ENCODE assay signal across 8 cellular contexts in the genomic region with DNA sequence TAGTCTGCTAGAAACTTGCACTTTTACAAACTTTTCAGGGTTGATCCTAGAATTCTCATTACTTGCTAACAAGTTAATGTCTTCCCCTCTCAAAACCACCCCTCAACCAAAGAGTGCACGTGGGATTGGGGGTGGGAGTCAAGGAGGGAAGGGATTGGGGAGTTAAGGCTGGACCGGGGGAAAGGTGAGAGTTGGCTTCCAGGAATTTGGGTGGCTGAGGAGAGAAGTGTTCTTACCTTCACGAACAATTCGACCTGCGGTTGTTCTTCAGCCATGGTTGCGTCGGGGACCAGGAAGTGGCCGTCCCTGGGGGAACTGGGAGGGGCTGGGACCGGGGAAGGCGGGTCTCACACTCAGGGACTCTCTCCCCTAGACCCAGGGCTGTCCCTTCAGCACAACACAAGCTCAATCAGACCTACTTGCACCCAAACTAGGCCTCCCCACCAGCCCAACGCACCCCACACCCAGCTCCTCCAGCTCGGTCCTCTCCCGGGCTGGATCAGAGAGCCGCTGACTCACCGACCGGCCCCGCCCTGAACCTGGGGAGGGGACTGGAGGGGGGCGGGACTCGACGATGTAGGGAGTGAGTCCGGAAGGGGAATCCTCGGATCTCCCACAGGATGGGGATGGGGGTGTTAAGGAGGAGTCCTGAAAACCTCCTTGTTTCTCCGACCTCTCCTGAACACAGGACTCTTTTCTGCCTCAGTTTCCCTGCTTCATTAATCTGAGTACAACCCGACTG. TPM values are rescaled to one million over a fixed set of nuclear protein-coding genes. Genes with fewer than 3 reads are reported as not detected.
DNase-seq lines count a peak whose midpoint lies in the region; ATAC-seq and TF ChIP-seq lines count a peak whose summit lies in the region.

A gene (minus strand): TSS at position 505 of the 742 bp plus-strand sequence. CDS start 230 bp downstream, at position 275.

- H3K27ac ChIP-seq in fibroblast of lung (ENCODE audit: insufficient read depth, low read length): peak within 1 kb of the TSS; percentile 88
- peak within 1 kb of the TSS; percentile 94 to 97 (median 95) for H3K27ac ChIP-seq in stomach

- H3K27ac Mint-ChIP-seq in IgD-negative memory B cell (peak within 1 kb of the TSS; percentile 93 to 98 (median 95)), nephron (peak within 1 kb of the TSS; percentile 99 to 100 (median 100))

- no peak for ATAC-seq in HG03457 (IDR thresholded peaks at IDR 0.05; ENCODE audit: unreplicated experiment)

- TF ChIP-seq POLR2A in Raji (IDR thresholded peaks at IDR 0.05; ENCODE audit: insufficient read depth, low read depth, low read length) (peak; percentile 87), stomach (IDR thresholded peaks at IDR 0.05) (peak in 2 of 4 donors; percentile 70 to 87)

- intact Hi-C loops in stomach (cut with DNase I; ENCODE audit: low total_unique reads): no loop called here

- H3K4me1 Mint-ChIP-seq in IgD-negative memory B cell (peaks cover 32 to 48% (median 43%) of the 10 kb centered on the region in 3 donors), nephron (peaks cover 60% of the 10 kb centered on the region)

- H3K4me3 ChIP-seq in GM08714 (ENCODE audit: low read length): peak within 1 kb of the TSS; percentile 79
- peak within 1 kb of the TSS; percentile 89 to 99 (median 97) for H3K4me3 ChIP-seq in fibroblast of lung (replicated peaks in 1 of 4; ENCODE audit: control extremely low read depth in 1 of 4, insufficient read depth in 1 of 4, low read depth in 3 of 4, low read length in 4 of 4)
- H3K4me3 ChIP-seq in stomach: peak within 1 kb of the TSS; percentile 67 to 85 (median 75)

- peak within 1 kb of the TSS; percentile 77 for H3K9ac ChIP-seq in fibroblast of lung (ENCODE audit: insufficient read depth, low read length)

- H3K27me3 Mint-ChIP-seq in IgD-negative memory B cell (no peaks in the 10 kb centered on the region), nephron (ENCODE audit: low read depth) (no peaks in the 10 kb centered on the region)

- H3K79me2 ChIP-seq in fibroblast of lung (ENCODE audit: control insufficient read depth, insufficient read depth, low read length): peaks cover 52% of the 10 kb centered on the region

- H3K9me3 ChIP-seq in fibroblast of lung (ENCODE audit: control insufficient read depth, insufficient read depth, low read depth, low read length) (no peaks in the 10 kb centered on the region), stomach (no peaks in the 10 kb centered on the region)

- no peaks in the 10 kb centered on the region for H4K20me1 ChIP-seq in fibroblast of lung (ENCODE audit: control insufficient read depth, extremely low read depth, insufficient read depth, low read length)

- H3K36me3 ChIP-seq in fibroblast of lung (ENCODE audit: control insufficient read depth, insufficient read depth, low read length) (peaks cover 18% of the 10 kb centered on the region), stomach (peaks cover 28 to 33% (median 32%) of the 10 kb centered on the region in 4 donors)

- no peaks in the 10 kb centered on the region for H3K27me3 ChIP-seq in fibroblast of lung (ENCODE audit: control insufficient read depth, insufficient read depth, low read length)
- H3K27me3 ChIP-seq in stomach: no peaks in the 10 kb centered on the region

- H3K36me3 Mint-ChIP-seq in IgD-negative memory B cell: peaks cover 3% of the 10 kb centered on the region
- H3K36me3 Mint-ChIP-seq in nephron (ENCODE audit: low read depth): peaks cover 33% of the 10 kb centered on the region

- H3K4me3 Mint-ChIP-seq in IgD-negative memory B cell (peak within 1 kb of the TSS; percentile 93 to 99 (median 98)), nephron (peak within 1 kb of the TSS; percentile 94 to 97 (median 95))

- H3K9me3 Mint-ChIP-seq in IgD-negative memory B cell (no peaks in the 10 kb centered on the region), nephron (no peaks in the 10 kb centered on the region)

- peak within 1 kb of the TSS; percentile 63 for H2AFZ ChIP-seq in fibroblast of lung (ENCODE audit: low read length)

- DNase-seq in activated T-helper 1 cell treated with anti-CD3 and anti-CD28 coated beads, Interleukin-2, amount 50 U/mL, for 16 hours (ENCODE audit: low read depth in 1 of 2, low spot score in 1 of 2): peak; percentile 40 to 59
- peak; percentile 79 to 83 for DNase-seq in fibroblast of lung (ENCODE audit: low read depth in 2 of 2)
- DNase-seq in stomach: peak; percentile 87

- no peak for TF ChIP-seq CTCF in fibroblast of lung (conservative IDR thresholded peaks at IDR 0.05 in 1 of 2, IDR thresholded peaks at IDR 0.05 in 1 of 2; ENCODE audit: low read depth in 1 of 2, low read length in 2 of 2)
- no peak for TF ChIP-seq CTCF in nephron (IDR thresholded peaks at IDR 0.05; ENCODE audit: unreplicated experiment in 3 of 3)
- no peak for TF ChIP-seq CTCF in stomach (IDR thresholded peaks at IDR 0.05)

- 0 to 1% (median 0%) methylated on average over 22 to 24 of the region's 24 CpGs for WGBS in stomach, 5 donors

- TF ChIP-seq EP300 in stomach (IDR thresholded peaks at IDR 0.05): no peak

- peak within 1 kb of the TSS; percentile 98 for H3K4me2 ChIP-seq in fibroblast of lung (ENCODE audit: extremely low read depth, insufficient read depth, low read length)

- H3K4me1 ChIP-seq in fibroblast of lung (ENCODE audit: control insufficient read depth, extremely low read depth, insufficient read depth, low read length) (peaks cover 32% of the 10 kb centered on the region), stomach (peaks cover 55 to 83% (median 68%) of the 10 kb centered on the region in 4 donors)

RNA-seq across cellular contexts. Expression of the gene that starts here (rescaled TPM):
- polyA plus RNA-seq in IgD-negative memory B cell (861 TPM), fibroblast of lung (639 and 788 TPM in 2 replicates), stomach (100 to 1,000 TPM; 331 to 597 (median 348) TPM)
- total RNA-seq in fibroblast of lung (439 and 615 TPM in 2 replicates), stomach (100 to 1,000 TPM in 4 of 5 donors, 10 to 100 TPM in 1; 33.8 to 381 (median 117) TPM)
- 639 and 789 TPM in 2 replicates for polyA plus RNA-seq in fibroblast of lung (2012)
- polyA minus RNA-seq in fibroblast of lung (ENCODE audit: low replicate concordance): 590 and 827 TPM in 2 replicates
